In the genomic region with DNA sequence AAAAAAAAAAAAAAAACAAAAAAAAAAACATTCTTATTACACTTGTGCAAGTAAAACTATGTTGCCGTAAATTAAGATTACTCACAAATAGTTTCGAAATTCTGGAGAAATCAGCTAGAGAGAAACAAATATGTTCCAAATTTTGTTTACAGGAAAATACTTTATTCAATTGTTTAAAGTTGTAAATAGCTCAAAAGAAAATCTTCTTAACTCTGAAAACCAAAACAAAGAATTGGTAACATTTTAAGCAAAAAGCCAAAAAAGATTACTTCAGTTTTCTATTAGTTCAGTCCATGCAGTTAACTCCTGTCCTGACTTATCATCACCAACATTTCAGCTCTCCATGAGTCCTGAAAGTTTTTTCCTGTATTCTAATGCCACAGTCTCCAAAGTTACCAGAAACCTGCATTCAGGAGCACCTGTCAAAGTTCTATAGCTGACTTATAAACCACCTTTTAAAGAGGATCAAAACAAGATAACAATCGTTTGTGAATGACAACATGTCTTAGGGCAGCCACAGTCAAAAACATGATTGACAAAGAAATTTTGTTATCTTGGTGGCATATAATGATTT, we compare ENCODE assay signal across 21 cellular contexts.
"Had no signal": no experiment of that assay in that cellular context is flagged by ENCODE, and none has a peak within 500 bp of the region (broad histone marks: within the 10 kb centered on the region; RNA-seq: fewer than 3 reads in every experiment).

No MANE protein-coding gene starts in this region.

- H3K27me3 Mint-ChIP-seq: activated naive CD8-positive, alpha-beta T cell treated with anti-CD3 and anti-CD28 coated beads, Interleukin-2, amount 50 U/mL, for 24 hours; stimulated activated memory B cell treated with anti-CD40 and anti-IgM and Interleukin-4, amounts not matched to agents 10 μg/mL and 1 μg/mL and 100 μg/mL, for 72 hours; T-cell had no signal

- H3K4me1 ChIP-seq: spleen, tibial nerve had no signal

- H3K36me3 Mint-ChIP-seq: stimulated activated memory B cell treated with anti-CD40 and anti-IgM and Interleukin-4, amounts not matched to agents 10 μg/mL and 1 μg/mL and 100 μg/mL, for 72 hours; T-cell had no signal

- H3K4me3 Mint-ChIP-seq: activated CD8-positive, alpha-beta T cell treated with anti-CD3 and anti-CD28 coated beads for 36 hours; activated naive CD8-positive, alpha-beta T cell treated with anti-CD3 and anti-CD28 coated beads, Interleukin-2, amount 50 U/mL, for 24 hours; activated T-cell treated with anti-CD3 and anti-CD28 coated beads, Interleukin-2, amount 50 U/mL, for 72 hours; mesothelial cell of epicardium; stimulated activated memory B cell treated with anti-CD40 and anti-IgM and Interleukin-4, amounts not matched to agents 10 μg/mL and 1 μg/mL and 100 μg/mL, for 72 hours; T-cell had no signal

- H3K4me1 Mint-ChIP-seq: activated naive CD8-positive, alpha-beta T cell treated with anti-CD3 and anti-CD28 coated beads, Interleukin-2, amount 50 U/mL, for 24 hours; mesothelial cell of epicardium; stimulated activated memory B cell treated with anti-CD40 and anti-IgM and Interleukin-4, amounts not matched to agents 10 μg/mL and 1 μg/mL and 100 μg/mL, for 72 hours; T-cell had no signal

- H3K36me3 ChIP-seq: neutrophil, spleen, tibial nerve had no signal

- H3K4me3 ChIP-seq: coronary artery, SK-N-MC, spleen, tibial nerve had no signal

- H3K27ac ChIP-seq: coronary artery, neutrophil, SK-N-MC, spleen, tibial nerve, VCaP had no signal

- DNase-seq: activated CD4-positive, alpha-beta T cell treated with anti-CD3 and anti-CD28 coated beads for 4 hours; activated CD8-positive, alpha-beta memory T cell treated with anti-CD3 and anti-CD28 coated beads, Interleukin-2, amount 50 U/mL, for 4 hours; activated CD8-positive, alpha-beta T cell treated with anti-CD3 and anti-CD28 coated beads for 36 hours; activated naive CD8-positive, alpha-beta T cell treated with anti-CD3 and anti-CD28 coated beads, Interleukin-2, amount 50 U/mL, for 24 hours; activated T-cell treated with anti-CD3 and anti-CD28 coated beads, Interleukin-2, amount 50 U/mL, for 72 hours; effector CD4-positive, alpha-beta T cell; foreskin fibroblast; glutamatergic neuron; kidney; left ventricle myocardium superior; right cardiac atrium; spleen; stimulated activated CD4-positive, alpha-beta T cell treated with anti-CD3 and anti-CD28 coated beads, Interleukin-1b, Interleukin-23, amount 100 ng/mL, for 48 hours; T-cell had no signal

- H3K27me3 ChIP-seq: neutrophil, spleen, tibial nerve had no signal

- ATAC-seq: activated CD8-positive, alpha-beta T cell treated with anti-CD3 and anti-CD28 coated beads for 36 hours; activated naive CD8-positive, alpha-beta T cell treated with anti-CD3 and anti-CD28 coated beads, Interleukin-2, amount 50 U/mL, for 24 hours; activated T-cell treated with anti-CD3 and anti-CD28 coated beads, Interleukin-2, amount 50 U/mL, for 72 hours; left ventricle myocardium superior; right cardiac atrium; stimulated activated memory B cell treated with anti-CD40 and anti-IgM and Interleukin-4, amounts not matched to agents 10 μg/mL and 1 μg/mL and 100 μg/mL, for 72 hours; T-cell had no signal

- H3K27ac Mint-ChIP-seq: activated CD8-positive, alpha-beta T cell treated with anti-CD3 and anti-CD28 coated beads for 36 hours; activated naive CD8-positive, alpha-beta T cell treated with anti-CD3 and anti-CD28 coated beads, Interleukin-2, amount 50 U/mL, for 24 hours; activated T-cell treated with anti-CD3 and anti-CD28 coated beads, Interleukin-2, amount 50 U/mL, for 72 hours; mesothelial cell of epicardium; stimulated activated memory B cell treated with anti-CD40 and anti-IgM and Interleukin-4, amounts not matched to agents 10 μg/mL and 1 μg/mL and 100 μg/mL, for 72 hours; T-cell had no signal
